Comparison of ENCODE assay signal across 10 cellular contexts in the genomic region with DNA sequence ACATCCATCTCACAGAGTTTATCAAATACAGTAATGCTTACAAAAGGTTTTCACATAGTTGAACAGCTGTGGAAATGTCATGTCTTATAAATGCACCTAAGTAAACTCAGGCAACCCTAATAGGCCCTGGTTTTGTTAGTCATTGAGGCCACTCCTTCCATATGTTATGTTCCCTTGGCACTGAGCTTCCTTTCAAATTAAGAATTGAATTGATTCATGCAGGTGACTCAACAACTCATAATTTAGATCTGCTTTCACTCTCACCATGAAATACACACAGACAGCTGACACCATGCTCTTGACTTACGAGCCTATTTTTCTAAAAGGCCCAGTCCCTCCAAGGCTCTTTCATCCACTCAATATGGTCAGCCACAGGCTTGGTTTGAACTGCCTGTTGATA.
A peak's percentile ranks its signal among the peaks of the same experiment; 100 is the strongest.
DNase-seq lines count a peak whose midpoint lies in the region; ATAC-seq and TF ChIP-seq lines count a peak whose summit lies in the region.
"Had no signal": no experiment of that assay in that cellular context is flagged by ENCODE, and none has a peak within 500 bp of the region (broad histone marks: within the 10 kb centered on the region; RNA-seq: fewer than 3 reads in every experiment).

No MANE protein-coding gene starts in this region.

- peak; percentile 97 for DNase-seq in HCEC 1CT
- peak; percentile 83 for DNase-seq in NCI-H226
- DNase-seq in dermis blood vessel endothelial cell, result peak; percentile 82
- peak; percentile 84 for DNase-seq in skeletal muscle cell (ENCODE audit: low read depth)
- no peak for DNase-seq in NCI-H82 (lab: John Stamatoyannopoulos, UW)
- DNase-seq in right lobe of liver, result no peak
- DNase-seq in left ventricle myocardium superior, result no peak
- DNase-seq: stimulated activated naive CD4-positive, alpha-beta T cell treated with Interleukin-2 at 50 U/mL for 16 hours had no signal

- no peaks in the 10 kb centered on the region for H3K4me1 ChIP-seq in right lobe of liver
- H3K4me1 ChIP-seq: parathyroid adenoma had no signal

- no peak for TF ChIP-seq CTCF in right lobe of liver (IDR thresholded peaks at IDR 0.05)

- WGBS in right lobe of liver (ENCODE audit: insufficient coverage, low coverage, low lambda C conversion rate, missing lambda C conversion rate), result 85% methylated on average over 1 of the region's 1 CpG

- TF ChIP-seq POLR2A in right lobe of liver (IDR thresholded peaks at IDR 0.05), result no peak

- H3K36me3 ChIP-seq in right lobe of liver, result no peaks in the 10 kb centered on the region

- no peak overlapping the region for H3K27ac ChIP-seq in right lobe of liver
- H3K27ac ChIP-seq: parathyroid adenoma had no signal

- H3K9me3 ChIP-seq in right lobe of liver, result no peaks in the 10 kb centered on the region

- no peak overlapping the region for H3K4me3 ChIP-seq in skeletal muscle cell (ENCODE audit: low read depth, low read length)
- H3K4me3 ChIP-seq in right lobe of liver, result no peak overlapping the region

- ATAC-seq in right lobe of liver (no peak), left ventricle myocardium superior (no peak), GM21825 (IDR thresholded peaks at IDR 0.05; ENCODE audit: unreplicated experiment) (no peak)

- intact Hi-C loops in right lobe of liver (cut with DNase I) (no loop called here), left ventricle myocardium superior (cut with micrococcal nuclease) (loop anchor here (10.0 kb wide), 1 partner anchor 554 kb away; no protein-coding TSS in a partner anchor)

- no peaks in the 10 kb centered on the region for H3K27me3 ChIP-seq in right lobe of liver

Comparison
In these comparisons a context has a peak if more than half of its experiments do, and no peak if none do; other contexts are left out.
1. DNase-seq: peak in HCEC 1CT (single experiment), NCI-H226 (single experiment), dermis blood vessel endothelial cell (single experiment) and skeletal muscle cell (single experiment); none in NCI-H82 (single experiment), right lobe of liver (0 of 3) and left ventricle myocardium superior (single experiment).